1 cellular context compared by ENCODE assay signal in genomic region chr17:79561486-79562116, GRCh38.
TF ChIP-seq lines count a peak whose summit lies in the region.

No MANE protein-coding gene starts in this region.

TF ChIP-seq in SK-N-SH, 30 proteins besides CTCF, POLR2A, EP300 and RAD21 (continued from another document):
- TF ChIP-seq ZBTB33 (IDR thresholded peaks at IDR 0.05; ENCODE audit: borderline replicate concordance, low read depth) = no peak
- TF ChIP-seq JUND (IDR thresholded peaks at IDR 0.05) = no peak
- TF ChIP-seq RCOR1 (IDR thresholded peaks at IDR 0.05; ENCODE audit: low read length) = no peak
- TF ChIP-seq POLR2AphosphoS5 (IDR thresholded peaks at IDR 0.05; ENCODE audit: low read depth, low read length) = no peak
